24 cellular contexts compared by ENCODE assay signal in the genomic region with DNA sequence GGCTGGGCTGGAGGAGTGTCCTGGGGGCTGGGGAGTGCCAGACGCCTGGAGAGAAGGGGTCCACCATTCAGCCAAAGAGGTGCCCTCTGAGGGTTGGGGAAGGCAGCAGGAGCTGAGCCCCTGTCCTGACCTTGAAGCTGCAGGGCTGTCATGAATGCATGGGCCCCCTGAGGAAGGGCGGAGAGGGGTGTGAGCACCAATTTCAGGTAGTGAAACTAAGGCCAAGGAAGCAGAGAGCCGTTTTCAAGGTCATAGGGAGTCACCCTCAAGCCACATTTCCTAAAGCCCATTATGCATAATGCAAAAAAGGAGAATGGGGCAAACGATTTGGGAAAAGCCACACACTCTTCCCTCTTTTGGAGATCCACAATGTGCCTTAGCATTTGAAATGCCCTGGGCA. TPM values are rescaled to one million over a fixed set of nuclear protein-coding genes. Genes with fewer than 3 reads are reported as not detected.
A peak's percentile ranks its signal among the peaks of the same experiment; 100 is the strongest.
DNase-seq lines count a peak whose midpoint lies in the region; ATAC-seq and TF ChIP-seq lines count a peak whose summit lies in the region.
"Had no signal": no experiment of that assay in that cellular context is flagged by ENCODE, and none has a peak within 500 bp of the region (broad histone marks: within the 10 kb centered on the region; RNA-seq: fewer than 3 reads in every experiment).

No MANE protein-coding gene starts in this region.

- TF ChIP-seq CTCF in OCI-LY3 (IDR thresholded peaks at IDR 0.05; ENCODE audit: low read depth, low read length): no peak

- CTCF ChIA-PET in activated CD4-positive, alpha-beta T cell treated with anti-CD3 and anti-CD28 coated beads, Interleukin-2, amount 10 ng/mL, durations not matched to agents 7 days and 5 days (lab: Charles Lee): interaction anchor here (1.0 to 1.8 kb wide), 2 partner anchors 9 to 10 kb away, joined by 3 read pairs; no protein-coding TSS in a partner anchor

- no peaks in the 10 kb centered on the region for H3K9me3 Mint-ChIP-seq in activated CD4-positive, alpha-beta T cell treated with anti-CD3 and anti-CD28 coated beads, Interleukin-2, amount 10 ng/mL, durations not matched to agents 7 days and 5 days
- H3K9me3 Mint-ChIP-seq in stimulated activated effector memory CD8-positive, alpha-beta T cell treated with anti-CD3 and anti-CD28 coated beads, Interleukin-12 subunit alpha, Interleukin-12 subunit beta, amount 100 ng/mL, for 72 hours: no peaks in the 10 kb centered on the region
- H3K9me3 Mint-ChIP-seq: H9 had no signal

- H3K27ac ChIP-seq in Karpas-422 (ENCODE audit: low read length): no peak overlapping the region
- H3K27ac ChIP-seq in OCI-LY3 (ENCODE audit: low read length): 0 out of 2 replicates have a peak overlapping the region, but pooled peaks have one; percentile 0
- H3K27ac ChIP-seq: adrenal gland, breast epithelium, transverse colon, WERI-Rb-1 had no signal

- peaks cover 55% of the 10 kb centered on the region for H3K4me1 Mint-ChIP-seq in activated CD4-positive, alpha-beta T cell treated with anti-CD3 and anti-CD28 coated beads, Interleukin-2, amount 10 ng/mL, durations not matched to agents 7 days and 5 days
- H3K4me1 Mint-ChIP-seq in stimulated activated effector memory CD8-positive, alpha-beta T cell treated with anti-CD3 and anti-CD28 coated beads, Interleukin-12 subunit alpha, Interleukin-12 subunit beta, amount 100 ng/mL, for 72 hours: peaks cover 50% of the 10 kb centered on the region

- H3K4me1 ChIP-seq in Karpas-422 (ENCODE audit: low read length): peaks cover 69% of the 10 kb centered on the region
- peaks cover 94% of the 10 kb centered on the region for H3K4me1 ChIP-seq in OCI-LY3 (ENCODE audit: low read length)
- H3K4me1 ChIP-seq: adrenal gland, breast epithelium, transverse colon had no signal

- H4K20me1 ChIP-seq in Karpas-422 (ENCODE audit: insufficient read depth, low read depth, low read length) (no peaks in the 10 kb centered on the region), OCI-LY3 (ENCODE audit: insufficient read depth, low read length) (no peaks in the 10 kb centered on the region)

- H3K4me2 ChIP-seq in Karpas-422 (ENCODE audit: low read depth, low read length, poor library complexity, severe bottlenecking): peak overlapping the region; percentile 20
- H3K4me2 ChIP-seq in OCI-LY3 (ENCODE audit: low read length): peak overlapping the region; percentile 33
- H3K4me2 ChIP-seq: SK-N-SH had no signal

- H3K27me3 ChIP-seq in Karpas-422 (ENCODE audit: low read length): no peaks in the 10 kb centered on the region
- H3K27me3 ChIP-seq in OCI-LY3 (ENCODE audit: low read depth, low read length): no peaks in the 10 kb centered on the region
- H3K27me3 ChIP-seq: adrenal gland, breast epithelium, transverse colon had no signal

- ATAC-seq in stimulated activated effector memory CD8-positive, alpha-beta T cell treated with anti-CD3 and anti-CD28 coated beads, Interleukin-12 subunit alpha, Interleukin-12 subunit beta, amount 100 ng/mL, for 72 hours: no peak
- ATAC-seq in GM21447 (IDR thresholded peaks at IDR 0.05; ENCODE audit: unreplicated experiment): no peak

- POLR2A ChIA-PET in activated CD4-positive, alpha-beta T cell treated with anti-CD3 and anti-CD28 coated beads, Interleukin-2, amount 10 ng/mL, durations not matched to agents 7 days and 5 days (lab: Charles Lee): no interaction called here

- H3K36me3 Mint-ChIP-seq in activated CD4-positive, alpha-beta T cell treated with anti-CD3 and anti-CD28 coated beads, Interleukin-2, amount 10 ng/mL, durations not matched to agents 7 days and 5 days (ENCODE audit: low read depth): no peaks in the 10 kb centered on the region
- peaks cover 31% of the 10 kb centered on the region for H3K36me3 Mint-ChIP-seq in stimulated activated effector memory CD8-positive, alpha-beta T cell treated with anti-CD3 and anti-CD28 coated beads, Interleukin-12 subunit alpha, Interleukin-12 subunit beta, amount 100 ng/mL, for 72 hours

- H3K9me3 ChIP-seq in Karpas-422 (ENCODE audit: low read length): no peaks in the 10 kb centered on the region
- no peaks in the 10 kb centered on the region for H3K9me3 ChIP-seq in OCI-LY3 (ENCODE audit: insufficient read depth, low read length)
- H3K9me3 ChIP-seq: adrenal gland, breast epithelium, SK-N-SH, transverse colon had no signal

- H2AFZ ChIP-seq in Karpas-422 (ENCODE audit: low read length) (no peak overlapping the region), OCI-LY3 (ENCODE audit: low read depth, low read length) (no peak overlapping the region)

- DNase-seq in activated CD4-positive, alpha-beta T cell treated with anti-CD3 and anti-CD28 coated beads, Interleukin-2, amount 10 ng/mL, durations not matched to agents 7 days and 5 days: no peak
- DNase-seq in activated CD4-positive, alpha-beta T cell treated with anti-CD3 and anti-CD28 coated beads, Interleukin-2, amount 50 U/mL, for 1 hour: no peak
- DNase-seq in Karpas-422: peak; percentile 68
- no peak for DNase-seq in stimulated activated effector memory CD8-positive, alpha-beta T cell treated with anti-CD3 and anti-CD28 coated beads, Interleukin-12 subunit alpha, Interleukin-12 subunit beta, amount 100 ng/mL, for 72 hours (ENCODE audit: low spot score in 2 of 2)
- DNase-seq in activated effector memory CD4-positive, alpha-beta T cell treated with anti-CD3 and anti-CD28 coated beads, Interleukin-2, amount 50 U/mL, for 16 hours: no peak
- DNase-seq in EL: no peak
- DNase-seq: 8988T; activated CD4-positive, alpha-beta T cell treated with anti-CD3 and anti-CD28 coated beads, Interleukin-2, amount 50 U/mL, for 4 hours; activated gamma-delta T cell; adrenal gland; COR-L47; DMS79; effector CD8-positive, alpha-beta T cell; erythroblast; H9; NCI-H1417; occipital lobe; SK-N-SH; stimulated activated CD8-positive, alpha-beta memory T cell treated with anti-CD3 and anti-CD28 coated beads, Interleukin-4, amount 100 ng/mL, for 48 hours; transverse colon; WERI-Rb-1 had no signal

- H3K27me3 Mint-ChIP-seq in activated CD4-positive, alpha-beta T cell treated with anti-CD3 and anti-CD28 coated beads, Interleukin-2, amount 10 ng/mL, durations not matched to agents 7 days and 5 days: no peaks in the 10 kb centered on the region

- H3K4me3 ChIP-seq in Karpas-422 (ENCODE audit: low read length): no peak overlapping the region
- H3K4me3 ChIP-seq in OCI-LY3 (ENCODE audit: low read length): no peak overlapping the region
- H3K4me3 ChIP-seq: adrenal gland, breast epithelium, transverse colon had no signal

- H3K27ac Mint-ChIP-seq in activated CD4-positive, alpha-beta T cell treated with anti-CD3 and anti-CD28 coated beads, Interleukin-2, amount 10 ng/mL, durations not matched to agents 7 days and 5 days: peak overlapping the region; percentile 11
- peak overlapping the region; percentile 4 for H3K27ac Mint-ChIP-seq in stimulated activated effector memory CD8-positive, alpha-beta T cell treated with anti-CD3 and anti-CD28 coated beads, Interleukin-12 subunit alpha, Interleukin-12 subunit beta, amount 100 ng/mL, for 72 hours
- H3K27ac Mint-ChIP-seq: H9 had no signal

- H3K36me3 ChIP-seq in Karpas-422 (ENCODE audit: insufficient read depth, low read length): no peaks in the 10 kb centered on the region
- no peaks in the 10 kb centered on the region for H3K36me3 ChIP-seq in OCI-LY3 (replicated peaks; ENCODE audit: low read depth, low read length)
- H3K36me3 ChIP-seq: adrenal gland, breast epithelium, transverse colon, WERI-Rb-1 had no signal

- no peak overlapping the region; the same call in 1 of the 2 replicates for H3K9ac ChIP-seq in Karpas-422 (ENCODE audit: low read length)
- H3K9ac ChIP-seq in OCI-LY3 (ENCODE audit: low read length): no peak overlapping the region
- H3K9ac ChIP-seq: SK-N-SH had no signal

- H3K79me2 ChIP-seq in Karpas-422 (ENCODE audit: low read length): no peaks in the 10 kb centered on the region
- no peaks in the 10 kb centered on the region for H3K79me2 ChIP-seq in OCI-LY3 (ENCODE audit: low read length)

- no peak overlapping the region for H3K4me3 Mint-ChIP-seq in activated CD4-positive, alpha-beta T cell treated with anti-CD3 and anti-CD28 coated beads, Interleukin-2, amount 10 ng/mL, durations not matched to agents 7 days and 5 days
- no peak overlapping the region for H3K4me3 Mint-ChIP-seq in stimulated activated effector memory CD8-positive, alpha-beta T cell treated with anti-CD3 and anti-CD28 coated beads, Interleukin-12 subunit alpha, Interleukin-12 subunit beta, amount 100 ng/mL, for 72 hours
- H3K4me3 Mint-ChIP-seq: H9 had no signal

- H3K9me2 ChIP-seq in Karpas-422 (replicated peaks; ENCODE audit: insufficient read depth, low read length): no peaks in the 10 kb centered on the region
- H3K9me2 ChIP-seq: SK-N-SH had no signal

RNA-seq across cellular contexts. Expression of a gene that starts 37.2 kb away (rescaled TPM):
- 10 to 100 TPM; 34.8 to 37.4 TPM for total RNA-seq in activated CD4-positive, alpha-beta T cell treated with anti-CD3 and anti-CD28 coated beads, Interleukin-2, amount 10 ng/mL, durations not matched to agents 7 days and 5 days
- total RNA-seq in Karpas-422 (2014; rRNA removed; shearing (Covaris generic); ENCODE audit: low replicate concordance): 20.9 and 27.8 TPM in 2 replicates
